29 cellular contexts compared by ENCODE assay signal in the genomic region with DNA sequence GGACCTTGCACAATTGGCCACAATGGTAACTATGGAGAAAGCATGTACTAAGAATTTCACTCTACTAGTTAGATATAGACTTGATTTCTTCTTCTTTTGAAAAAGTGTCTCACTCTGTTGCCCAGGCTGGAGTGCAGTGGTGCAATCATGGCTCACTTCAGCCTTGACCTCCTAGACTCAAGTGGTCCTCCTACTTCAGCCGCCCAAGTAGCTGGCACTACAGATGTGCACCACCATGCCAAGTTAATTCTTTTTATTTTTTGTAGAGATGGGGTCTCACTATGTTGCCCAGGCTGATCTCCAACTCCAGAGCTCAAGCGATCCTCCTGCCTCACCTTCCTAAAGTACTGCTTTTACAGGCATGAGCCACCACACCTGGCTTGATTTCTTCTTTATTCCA.
"Had no signal": no experiment of that assay in that cellular context is flagged by ENCODE, and none has a peak within 500 bp of the region (broad histone marks: within the 10 kb centered on the region; RNA-seq: fewer than 3 reads in every experiment).

No MANE protein-coding gene starts in this region.

- DNase-seq: colonic mucosa; cortex of kidney; dermis blood vessel endothelial cell; dorsolateral prefrontal cortex; effector CD4-positive, alpha-beta T cell; effector CD8-positive, alpha-beta T cell; effector memory CD4-positive, alpha-beta T cell; effector memory CD8-positive, alpha-beta T cell; endodermal cell; erythroblast; esophagus squamous epithelium; foreskin fibroblast; foreskin keratinocyte; foreskin melanocyte; gastrocnemius medialis; glutamatergic neuron; head of caudate nucleus; heart left ventricle; heart right ventricle had no signal

- H3K27ac Mint-ChIP-seq: dendritic cell treated with granulocyte-macrophage colony-stimulating factor and Interleukin-4, amounts not matched to agents 40 ng/mL and 50 ng/mL, for 4 days; effector memory CD8-positive, alpha-beta T cell; endodermal cell had no signal

- FAIRE-seq: colon, endometrium, endothelial cell of umbilical vein, frontal cortex had no signal

- H3K27ac ChIP-seq: colonic mucosa, coronary artery, dorsolateral prefrontal cortex, epithelial cell of prostate, esophagus muscularis mucosa, esophagus squamous epithelium, foreskin keratinocyte, gastrocnemius medialis, gastroesophageal sphincter, heart left ventricle, heart right ventricle had no signal

- H3K9me3 Mint-ChIP-seq: dendritic cell treated with granulocyte-macrophage colony-stimulating factor and Interleukin-4, amounts not matched to agents 40 ng/mL and 50 ng/mL, for 4 days; effector memory CD8-positive, alpha-beta T cell; endodermal cell had no signal

- H3K27me3 ChIP-seq: colonic mucosa, esophagus muscularis mucosa, esophagus squamous epithelium, gastrocnemius medialis, gastroesophageal sphincter had no signal

- H3K4me3 ChIP-seq: colonic mucosa, coronary artery, dorsolateral prefrontal cortex, esophagus muscularis mucosa, esophagus squamous epithelium, gastrocnemius medialis, gastroesophageal sphincter, heart left ventricle, heart right ventricle had no signal

- ATAC-seq: effector memory CD8-positive, alpha-beta T cell; esophagus mucosa; foreskin keratinocyte; gastrocnemius medialis; gastroesophageal sphincter; heart left ventricle; heart right ventricle had no signal

- H3K9me3 ChIP-seq: colonic mucosa, esophagus muscularis mucosa, esophagus squamous epithelium, gastrocnemius medialis, gastroesophageal sphincter, heart left ventricle, heart right ventricle had no signal

- H3K36me3 ChIP-seq: colonic mucosa, esophagus muscularis mucosa, esophagus squamous epithelium, gastrocnemius medialis, gastroesophageal sphincter, heart left ventricle, heart right ventricle had no signal

- H3K4me1 ChIP-seq: colonic mucosa, esophagus muscularis mucosa, esophagus squamous epithelium, foreskin keratinocyte, gastrocnemius medialis, gastroesophageal sphincter, heart left ventricle, heart right ventricle had no signal

- H3K4me3 Mint-ChIP-seq: dendritic cell treated with granulocyte-macrophage colony-stimulating factor and Interleukin-4, amounts not matched to agents 40 ng/mL and 50 ng/mL, for 4 days; effector memory CD8-positive, alpha-beta T cell; endodermal cell had no signal
